3 cellular contexts compared by ENCODE assay signal in the genomic region with DNA sequence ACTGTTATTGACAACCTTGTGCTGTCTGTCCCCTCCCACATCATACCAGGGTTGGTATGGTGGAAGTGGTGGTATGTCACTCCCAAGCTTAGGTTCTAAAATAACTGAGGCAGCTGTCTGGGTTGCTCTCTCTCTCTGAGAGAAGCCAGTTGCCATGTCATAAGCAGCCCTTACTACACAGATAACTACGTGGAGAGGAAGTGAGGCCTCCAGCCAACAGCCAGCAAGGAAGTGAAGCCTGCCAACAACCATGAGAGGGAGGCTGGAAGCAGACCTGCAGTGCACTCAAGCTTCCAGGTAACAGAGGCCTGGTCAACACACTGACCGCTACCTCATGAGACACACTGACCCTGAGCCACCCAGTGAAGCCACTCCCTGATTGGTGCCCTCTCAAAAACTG.
TF ChIP-seq lines count a peak whose summit lies in the region.

No MANE protein-coding gene starts in this region.

TF ChIP-seq in SK-N-SH treated with all-trans-retinoic acid at 6 μM for 48 hours, 23 proteins besides CTCF, POLR2A, EP300 and RAD21 (continues in another document):
- TF ChIP-seq GLIS3 (CRISPR knock-in tag; IDR thresholded peaks at IDR 0.05): no peak
- TF ChIP-seq, protein P1, sequence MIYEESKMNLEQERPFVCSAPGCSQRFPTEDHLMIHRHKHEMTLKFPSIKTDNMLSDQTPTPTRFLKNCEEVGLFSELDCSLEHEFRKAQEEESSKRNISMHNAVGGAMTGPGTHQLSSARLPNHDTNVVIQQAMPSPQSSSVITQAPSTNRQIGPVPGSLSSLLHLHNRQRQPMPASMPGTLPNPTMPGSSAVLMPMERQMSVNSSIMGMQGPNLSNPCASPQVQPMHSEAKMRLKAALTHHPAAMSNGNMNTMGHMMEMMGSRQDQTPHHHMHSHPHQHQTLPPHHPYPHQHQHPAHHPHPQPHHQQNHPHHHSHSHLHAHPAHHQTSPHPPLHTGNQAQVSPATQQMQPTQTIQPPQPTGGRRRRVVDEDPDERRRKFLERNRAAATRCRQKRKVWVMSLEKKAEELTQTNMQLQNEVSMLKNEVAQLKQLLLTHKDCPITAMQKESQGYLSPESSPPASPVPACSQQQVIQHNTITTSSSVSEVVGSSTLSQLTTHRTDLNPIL (CRISPR knock-in tag; IDR thresholded peaks at IDR 0.05; ENCODE audit: low read depth): no peak
- no peak for TF ChIP-seq RARB (CRISPR knock-in tag; IDR thresholded peaks at IDR 0.05)
- TF ChIP-seq ISL1 (CRISPR knock-in tag; IDR thresholded peaks at IDR 0.05): no peak
- no peak for TF ChIP-seq ZNF70 (CRISPR knock-in tag; IDR thresholded peaks at IDR 0.05)
- TF ChIP-seq ARNTL (CRISPR knock-in tag; IDR thresholded peaks at IDR 0.05; ENCODE audit: borderline replicate concordance, low read depth): no peak
- TF ChIP-seq, protein P2, sequence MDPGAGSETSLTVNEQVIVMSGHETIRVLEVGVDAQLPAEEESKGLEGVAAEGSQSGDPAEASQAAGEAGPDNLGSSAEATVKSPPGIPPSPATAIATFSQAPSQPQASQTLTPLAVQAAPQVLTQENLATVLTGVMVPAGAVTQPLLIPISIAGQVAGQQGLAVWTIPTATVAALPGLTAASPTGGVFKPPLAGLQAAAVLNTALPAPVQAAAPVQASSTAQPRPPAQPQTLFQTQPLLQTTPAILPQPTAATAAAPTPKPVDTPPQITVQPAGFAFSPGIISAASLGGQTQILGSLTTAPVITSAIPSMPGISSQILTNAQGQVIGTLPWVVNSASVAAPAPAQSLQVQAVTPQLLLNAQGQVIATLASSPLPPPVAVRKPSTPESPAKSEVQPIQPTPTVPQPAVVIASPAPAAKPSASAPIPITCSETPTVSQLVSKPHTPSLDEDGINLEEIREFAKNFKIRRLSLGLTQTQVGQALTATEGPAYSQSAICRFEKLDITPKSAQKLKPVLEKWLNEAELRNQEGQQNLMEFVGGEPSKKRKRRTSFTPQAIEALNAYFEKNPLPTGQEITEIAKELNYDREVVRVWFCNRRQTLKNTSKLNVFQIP (CRISPR knock-in tag; IDR thresholded peaks at IDR 0.05; ENCODE audit: borderline replicate concordance, low read depth): no peak
- no peak for TF ChIP-seq ZC3H10 (CRISPR knock-in tag; IDR thresholded peaks at IDR 0.05)
- no peak for TF ChIP-seq ZFP30 (CRISPR knock-in tag; IDR thresholded peaks at IDR 0.05)
- TF ChIP-seq, protein P3, sequence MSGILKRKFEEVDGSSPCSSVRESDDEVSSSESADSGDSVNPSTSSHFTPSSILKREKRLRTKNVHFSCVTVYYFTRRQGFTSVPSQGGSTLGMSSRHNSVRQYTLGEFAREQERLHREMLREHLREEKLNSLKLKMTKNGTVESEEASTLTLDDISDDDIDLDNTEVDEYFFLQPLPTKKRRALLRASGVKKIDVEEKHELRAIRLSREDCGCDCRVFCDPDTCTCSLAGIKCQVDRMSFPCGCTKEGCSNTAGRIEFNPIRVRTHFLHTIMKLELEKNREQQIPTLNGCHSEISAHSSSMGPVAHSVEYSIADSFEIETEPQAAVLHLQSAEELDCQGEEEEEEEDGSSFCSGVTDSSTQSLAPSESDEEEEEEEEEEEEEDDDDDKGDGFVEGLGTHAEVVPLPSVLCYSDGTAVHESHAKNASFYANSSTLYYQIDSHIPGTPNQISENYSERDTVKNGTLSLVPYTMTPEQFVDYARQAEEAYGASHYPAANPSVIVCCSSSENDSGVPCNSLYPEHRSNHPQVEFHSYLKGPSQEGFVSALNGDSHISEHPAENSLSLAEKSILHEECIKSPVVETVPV (CRISPR knock-in tag; IDR thresholded peaks at IDR 0.05): no peak
- TF ChIP-seq SNAI2 (CRISPR knock-in tag; IDR thresholded peaks at IDR 0.05): no peak
- TF ChIP-seq ZNF8 (CRISPR knock-in tag; IDR thresholded peaks at IDR 0.05): no peak
- no peak for TF ChIP-seq TOX (CRISPR knock-in tag; IDR thresholded peaks at IDR 0.05; ENCODE audit: borderline replicate concordance)

TF ChIP-seq in SK-N-SH, 30 proteins besides CTCF, POLR2A, EP300 and RAD21:
- TF ChIP-seq NFIC (IDR thresholded peaks at IDR 0.05; ENCODE audit: borderline replicate concordance) (no peak), FOSL2 (IDR thresholded peaks at IDR 0.05; ENCODE audit: borderline replicate concordance, low read depth) (no peak), RCOR1 (IDR thresholded peaks at IDR 0.05; ENCODE audit: low read length) (no peak), RFX5 (IDR thresholded peaks at IDR 0.05; ENCODE audit: low read length) (no peak), POLR2AphosphoS5 (IDR thresholded peaks at IDR 0.05; ENCODE audit: low read depth, low read length) (no peak), RXRA (IDR thresholded peaks at IDR 0.05; ENCODE audit: borderline replicate concordance, low read depth) (no peak), SIN3A (IDR thresholded peaks at IDR 0.05; ENCODE audit: borderline replicate concordance, low read depth, low read length) (no peak), TAF1 (IDR thresholded peaks at IDR 0.05; ENCODE audit: borderline replicate concordance, low read depth, low read length) (no peak), ELF1 (IDR thresholded peaks at IDR 0.05) (no peak), CHD2 (IDR thresholded peaks at IDR 0.05; ENCODE audit: low read length, partially characterized antibody) (no peak), SMC3 (IDR thresholded peaks at IDR 0.05; ENCODE audit: low read depth, low read length) (no peak), YY1 (IDR thresholded peaks at IDR 0.05; ENCODE audit: low read depth) (no peak), NRF1 (IDR thresholded peaks at IDR 0.05; ENCODE audit: low read depth, low read length) (no peak), GABPA (IDR thresholded peaks at IDR 0.05; ENCODE audit: low read depth) (no peak), GATA2 (CRISPR knock-in tag; IDR thresholded peaks at IDR 0.05) (no peak)
- TF ChIP-seq, protein P4, sequence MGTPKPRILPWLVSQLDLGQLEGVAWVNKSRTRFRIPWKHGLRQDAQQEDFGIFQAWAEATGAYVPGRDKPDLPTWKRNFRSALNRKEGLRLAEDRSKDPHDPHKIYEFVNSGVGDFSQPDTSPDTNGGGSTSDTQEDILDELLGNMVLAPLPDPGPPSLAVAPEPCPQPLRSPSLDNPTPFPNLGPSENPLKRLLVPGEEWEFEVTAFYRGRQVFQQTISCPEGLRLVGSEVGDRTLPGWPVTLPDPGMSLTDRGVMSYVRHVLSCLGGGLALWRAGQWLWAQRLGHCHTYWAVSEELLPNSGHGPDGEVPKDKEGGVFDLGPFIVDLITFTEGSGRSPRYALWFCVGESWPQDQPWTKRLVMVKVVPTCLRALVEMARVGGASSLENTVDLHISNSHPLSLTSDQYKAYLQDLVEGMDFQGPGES (IDR thresholded peaks at IDR 0.05; ENCODE audit: low read depth, low read length): no peak
- TF ChIP-seq, protein P5, sequence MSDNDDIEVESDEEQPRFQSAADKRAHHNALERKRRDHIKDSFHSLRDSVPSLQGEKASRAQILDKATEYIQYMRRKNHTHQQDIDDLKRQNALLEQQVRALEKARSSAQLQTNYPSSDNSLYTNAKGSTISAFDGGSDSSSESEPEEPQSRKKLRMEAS (IDR thresholded peaks at IDR 0.05; ENCODE audit: low read depth): no peak
- TF ChIP-seq, protein P6, sequence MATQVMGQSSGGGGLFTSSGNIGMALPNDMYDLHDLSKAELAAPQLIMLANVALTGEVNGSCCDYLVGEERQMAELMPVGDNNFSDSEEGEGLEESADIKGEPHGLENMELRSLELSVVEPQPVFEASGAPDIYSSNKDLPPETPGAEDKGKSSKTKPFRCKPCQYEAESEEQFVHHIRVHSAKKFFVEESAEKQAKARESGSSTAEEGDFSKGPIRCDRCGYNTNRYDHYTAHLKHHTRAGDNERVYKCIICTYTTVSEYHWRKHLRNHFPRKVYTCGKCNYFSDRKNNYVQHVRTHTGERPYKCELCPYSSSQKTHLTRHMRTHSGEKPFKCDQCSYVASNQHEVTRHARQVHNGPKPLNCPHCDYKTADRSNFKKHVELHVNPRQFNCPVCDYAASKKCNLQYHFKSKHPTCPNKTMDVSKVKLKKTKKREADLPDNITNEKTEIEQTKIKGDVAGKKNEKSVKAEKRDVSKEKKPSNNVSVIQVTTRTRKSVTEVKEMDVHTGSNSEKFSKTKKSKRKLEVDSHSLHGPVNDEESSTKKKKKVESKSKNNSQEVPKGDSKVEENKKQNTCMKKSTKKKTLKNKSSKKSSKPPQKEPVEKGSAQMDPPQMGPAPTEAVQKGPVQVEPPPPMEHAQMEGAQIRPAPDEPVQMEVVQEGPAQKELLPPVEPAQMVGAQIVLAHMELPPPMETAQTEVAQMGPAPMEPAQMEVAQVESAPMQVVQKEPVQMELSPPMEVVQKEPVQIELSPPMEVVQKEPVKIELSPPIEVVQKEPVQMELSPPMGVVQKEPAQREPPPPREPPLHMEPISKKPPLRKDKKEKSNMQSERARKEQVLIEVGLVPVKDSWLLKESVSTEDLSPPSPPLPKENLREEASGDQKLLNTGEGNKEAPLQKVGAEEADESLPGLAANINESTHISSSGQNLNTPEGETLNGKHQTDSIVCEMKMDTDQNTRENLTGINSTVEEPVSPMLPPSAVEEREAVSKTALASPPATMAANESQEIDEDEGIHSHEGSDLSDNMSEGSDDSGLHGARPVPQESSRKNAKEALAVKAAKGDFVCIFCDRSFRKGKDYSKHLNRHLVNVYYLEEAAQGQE (IDR thresholded peaks at IDR 0.05; ENCODE audit: low read depth, low read length): no peak

TF ChIP-seq in K562, 482 proteins besides CTCF, POLR2A, EP300 and RAD21 (continues in another document):
- peak; percentile 86 for TF ChIP-seq SPI1 (IDR thresholded peaks at IDR 0.05; ENCODE audit: borderline replicate concordance, low read depth, low read length)
- TF ChIP-seq MAFK (IDR thresholded peaks at IDR 0.05; ENCODE audit: low read length): peak; percentile 7; the same call in 1 of the 2 replicates
- TF ChIP-seq NFIX (CRISPR knock-in tag; IDR thresholded peaks at IDR 0.05; ENCODE audit: low read depth): no peak
- TF ChIP-seq STAG1 (CRISPR knock-in tag; IDR thresholded peaks at IDR 0.05; ENCODE audit: borderline replicate concordance): no peak
- TF ChIP-seq CREM (IDR thresholded peaks at IDR 0.05; ENCODE audit: low read depth): peak; percentile 49
- TF ChIP-seq ATF1 (CRISPR knock-in tag; IDR thresholded peaks at IDR 0.05): no peak
- TF ChIP-seq ATF1 (tag; IDR thresholded peaks at IDR 0.05): peak; percentile 58
- TF ChIP-seq, protein P7, sequence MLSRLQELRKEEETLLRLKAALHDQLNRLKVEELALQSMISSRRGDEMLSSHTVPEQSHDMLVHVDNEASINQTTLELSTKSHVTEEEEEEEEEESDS (CRISPR knock-in tag; IDR thresholded peaks at IDR 0.05): no peak
- peak; percentile 70 for TF ChIP-seq GABPA (tag; conservative IDR thresholded peaks at IDR 0.05; ENCODE audit: low read depth)
- 0 out of 2 replicates have a peak, but pooled peaks have one; percentile 51 for TF ChIP-seq DMBX1 (CRISPR knock-in tag; IDR thresholded peaks at IDR 0.05; ENCODE audit: borderline replicate concordance)
- 0 out of 2 replicates have a peak, but pooled peaks have one; percentile 6 for TF ChIP-seq ARID1B (IDR thresholded peaks at IDR 0.05)
- TF ChIP-seq NR2C2 (CRISPR knock-in tag; IDR thresholded peaks at IDR 0.05): no peak
- TF ChIP-seq NR2C2 (tag; IDR thresholded peaks at IDR 0.05): peak; percentile 30; the same call in 1 of the 2 replicates
- peak; percentile 72 for TF ChIP-seq ZNF766 (CRISPR knock-in tag; conservative IDR thresholded peaks at IDR 0.05)
- TF ChIP-seq SMAD4 (CRISPR knock-in tag; conservative IDR thresholded peaks at IDR 0.05): 0 out of 2 replicates have a peak, but pooled peaks have one; percentile 28
- peak in 1 of 3 experiments; percentile 25 for TF ChIP-seq YY1 (IDR thresholded peaks at IDR 0.05; ENCODE audit: borderline replicate concordance in 1 of 3, control insufficient read depth in 1 of 3, extremely low read depth in 1 of 3, insufficient read depth in 3 of 3, insufficient read length in 1 of 3, insufficient replicate concordance in 2 of 3, low read depth in 1 of 3, low read length in 2 of 3)
- peak; percentile 15; the same call in 1 of the 2 replicates for TF ChIP-seq JUND (IDR thresholded peaks at IDR 0.05; ENCODE audit: borderline replicate concordance, low read depth, low read length)
- no peak; the same call in 2 of the 3 replicates for TF ChIP-seq JUND (tag; IDR thresholded peaks at IDR 0.05; ENCODE audit: borderline replicate concordance, low read depth, low read length)
- peak; percentile 68 for TF ChIP-seq ETV1 (tag; conservative IDR thresholded peaks at IDR 0.05; ENCODE audit: low read depth)
- TF ChIP-seq, protein P8, sequence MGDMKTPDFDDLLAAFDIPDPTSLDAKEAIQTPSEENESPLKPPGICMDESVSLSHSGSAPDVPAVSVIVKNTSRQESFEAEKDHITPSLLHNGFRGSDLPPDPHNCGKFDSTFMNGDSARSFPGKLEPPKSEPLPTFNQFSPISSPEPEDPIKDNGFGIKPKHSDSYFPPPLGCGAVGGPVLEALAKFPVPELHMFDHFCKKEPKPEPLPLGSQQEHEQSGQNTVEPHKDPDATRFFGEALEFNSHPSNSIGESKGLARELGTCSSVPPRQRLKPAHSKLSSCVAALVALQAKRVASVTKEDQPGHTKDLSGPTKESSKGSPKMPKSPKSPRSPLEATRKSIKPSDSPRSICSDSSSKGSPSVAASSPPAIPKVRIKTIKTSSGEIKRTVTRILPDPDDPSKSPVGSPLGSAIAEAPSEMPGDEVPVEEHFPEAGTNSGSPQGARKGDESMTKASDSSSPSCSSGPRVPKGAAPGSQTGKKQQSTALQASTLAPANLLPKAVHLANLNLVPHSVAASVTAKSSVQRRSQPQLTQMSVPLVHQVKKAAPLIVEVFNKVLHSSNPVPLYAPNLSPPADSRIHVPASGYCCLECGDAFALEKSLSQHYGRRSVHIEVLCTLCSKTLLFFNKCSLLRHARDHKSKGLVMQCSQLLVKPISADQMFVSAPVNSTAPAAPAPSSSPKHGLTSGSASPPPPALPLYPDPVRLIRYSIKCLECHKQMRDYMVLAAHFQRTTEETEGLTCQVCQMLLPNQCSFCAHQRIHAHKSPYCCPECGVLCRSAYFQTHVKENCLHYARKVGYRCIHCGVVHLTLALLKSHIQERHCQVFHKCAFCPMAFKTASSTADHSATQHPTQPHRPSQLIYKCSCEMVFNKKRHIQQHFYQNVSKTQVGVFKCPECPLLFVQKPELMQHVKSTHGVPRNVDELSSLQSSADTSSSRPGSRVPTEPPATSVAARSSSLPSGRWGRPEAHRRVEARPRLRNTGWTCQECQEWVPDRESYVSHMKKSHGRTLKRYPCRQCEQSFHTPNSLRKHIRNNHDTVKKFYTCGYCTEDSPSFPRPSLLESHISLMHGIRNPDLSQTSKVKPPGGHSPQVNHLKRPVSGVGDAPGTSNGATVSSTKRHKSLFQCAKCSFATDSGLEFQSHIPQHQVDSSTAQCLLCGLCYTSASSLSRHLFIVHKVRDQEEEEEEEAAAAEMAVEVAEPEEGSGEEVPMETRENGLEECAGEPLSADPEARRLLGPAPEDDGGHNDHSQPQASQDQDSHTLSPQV (IDR thresholded peaks at IDR 0.05): 0 out of 2 replicates have a peak, but pooled peaks have one; percentile 64
- peak; percentile 48; the same call in 1 of the 2 replicates for TF ChIP-seq ZNF584 (CRISPR knock-in tag; IDR thresholded peaks at IDR 0.05; ENCODE audit: low read depth)
- TF ChIP-seq HEY1 (CRISPR knock-in tag; IDR thresholded peaks at IDR 0.05; ENCODE audit: borderline replicate concordance): no peak
- peak; percentile 32; the same call in 1 of the 2 replicates for TF ChIP-seq CXXC5 (CRISPR knock-in tag; IDR thresholded peaks at IDR 0.05)
- TF ChIP-seq, protein P9, sequence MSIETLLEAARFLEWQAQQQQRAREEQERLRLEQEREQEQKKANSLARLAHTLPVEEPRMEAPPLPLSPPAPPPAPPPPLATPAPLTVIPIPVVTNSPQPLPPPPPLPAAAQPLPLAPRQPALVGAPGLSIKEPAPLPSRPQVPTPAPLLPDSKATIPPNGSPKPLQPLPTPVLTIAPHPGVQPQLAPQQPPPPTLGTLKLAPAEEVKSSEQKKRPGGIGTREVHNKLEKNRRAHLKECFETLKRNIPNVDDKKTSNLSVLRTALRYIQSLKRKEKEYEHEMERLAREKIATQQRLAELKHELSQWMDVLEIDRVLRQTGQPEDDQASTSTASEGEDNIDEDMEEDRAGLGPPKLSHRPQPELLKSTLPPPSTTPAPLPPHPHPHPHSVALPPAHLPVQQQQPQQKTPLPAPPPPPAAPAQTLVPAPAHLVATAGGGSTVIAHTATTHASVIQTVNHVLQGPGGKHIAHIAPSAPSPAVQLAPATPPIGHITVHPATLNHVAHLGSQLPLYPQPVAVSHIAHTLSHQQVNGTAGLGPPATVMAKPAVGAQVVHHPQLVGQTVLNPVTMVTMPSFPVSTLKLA (conservative IDR thresholded peaks at IDR 0.05): 0 out of 4 replicates have a peak, but pooled peaks of 1 of the 2 experiments have one; percentile 22
- TF ChIP-seq ZNF644 (tag; IDR thresholded peaks at IDR 0.05; ENCODE audit: low read depth): peak; percentile 23; the same call in 1 of the 2 replicates
